Comparison of ENCODE assay signal across 8 cellular contexts in genomic region chr7:100081535-100082102, GRCh38. TPM values are rescaled to one million over a fixed set of nuclear protein-coding genes. Genes with fewer than 3 reads are reported as not detected.
DNase-seq lines count a peak whose midpoint lies in the region; ATAC-seq and TF ChIP-seq lines count a peak whose summit lies in the region.

Gene ZNF3, minus strand, starts transcription at chr7:100081723. Its CDS starts 4,366 bp downstream, at chr7:100077357.

- H3K36me3 ChIP-seq in PC-3 (ENCODE audit: low read depth, low read length), result peaks cover 21% of the 10 kb centered on the region
- H3K36me3 ChIP-seq in mucosa of descending colon (ENCODE audit: low read depth), result no peaks in the 10 kb centered on the region

- H3F3A ChIP-seq in PC-3 (ENCODE audit: low read length, unreplicated experiment), result no peaks in the 10 kb centered on the region

- H3K4me3 ChIP-seq in Jurkat, Clone E6-1 (ENCODE audit: low read length), result peak within 1 kb of the TSS; percentile 99
- peak within 1 kb of the TSS; percentile 100 for H3K4me3 ChIP-seq in PC-3 (ENCODE audit: low read length)
- peak within 1 kb of the TSS; percentile 73 for H3K4me3 ChIP-seq in mucosa of descending colon

- peak within 1 kb of the TSS; percentile 84 for H3K4me2 ChIP-seq in PC-3 (ENCODE audit: low read length)

- H3K4me1 ChIP-seq in PC-3 (ENCODE audit: insufficient read depth, low read length), result peaks cover 13% of the 10 kb centered on the region
- peaks cover 52% of the 10 kb centered on the region for H3K4me1 ChIP-seq in mucosa of descending colon (ENCODE audit: low read depth)

- H3K27ac ChIP-seq in PC-3 (ENCODE audit: low read length) (peak within 1 kb of the TSS; percentile 53), epithelial cell of prostate (peak within 1 kb of the TSS; percentile 59)

- H3K9me3 ChIP-seq in PC-3 (ENCODE audit: low read length), result no peaks in the 10 kb centered on the region
- H3K9me3 ChIP-seq in mucosa of descending colon, result no peaks in the 10 kb centered on the region

- H3K9ac ChIP-seq in PC-3 (ENCODE audit: low read length), result peak within 1 kb of the TSS; percentile 95

- H3K27me3 ChIP-seq in PC-3 (ENCODE audit: low read length), result no peaks in the 10 kb centered on the region

- intact Hi-C loops in PC-3 (cut with micrococcal nuclease), result loop anchor here (1.0 to 5.0 kb wide), 3 partner anchors 46 to 674 kb away; partner anchors contain the start of genes BUD31, MBLAC1 and PDAP1
- intact Hi-C loops in mucosa of descending colon (cut with DNase I, micrococcal nuclease), result no loop called here

- ATAC-seq in GM21619 (IDR thresholded peaks at IDR 0.05; ENCODE audit: unreplicated experiment) (peak; percentile 69), PC-3 (peak; percentile 80), mucosa of descending colon (peak; percentile 87)

- CTCF ChIA-PET in PC-3 (lab: Charles Lee), result no interaction called here

- H4K20me1 ChIP-seq in PC-3 (ENCODE audit: low read length), result 0 out of 2 replicates have a peak, but pooled peaks cover 6% of the 10 kb centered on the region

- H3K79me2 ChIP-seq in PC-3 (ENCODE audit: low read length), result peaks cover 47% of the 10 kb centered on the region

- peak within 1 kb of the TSS; percentile 61 for H2AFZ ChIP-seq in PC-3 (ENCODE audit: low read length)

- TF ChIP-seq CTCF in PC-3 (conservative IDR thresholded peaks at IDR 0.05; ENCODE audit: low read depth, low read length) (peak; percentile 89), mucosa of descending colon (IDR thresholded peaks at IDR 0.05) (peak; percentile 90)

- DNase-seq in DMS53 treated with DMSO at 0.1 percent for 48 hours (lab: John Stamatoyannopoulos, UW; ENCODE audit: unreplicated experiment) (peak; percentile 98), PC-3 (peak; percentile 98), activated T-cell treated with anti-CD3 and anti-CD28 coated beads for 48 hours (ENCODE audit: low read depth) (peak; percentile 99), epithelial cell of prostate (ENCODE audit: low read depth, low spot score) (peak; percentile 92), mucosa of descending colon (peak; percentile 98 to 99 (median 98))
- peak; percentile 98 for DNase-seq in Jurkat, Clone E6-1 (ENCODE audit: low read depth, low spot score)
- DNase-seq in stimulated activated CD8-positive, alpha-beta memory T cell treated with anti-CD3 and anti-CD28 coated beads, Interleukin-4, amount 100 ng/mL, for 24 hours (ENCODE audit: low read depth), result peak; percentile 95

- POLR2A ChIA-PET in PC-3 (lab: Charles Lee; ENCODE audit: unreplicated experiment), result interaction anchor here (1.1 kb wide), 2 partner anchors 18 to 20 kb away, joined by 9 to 30 read pairs; partner anchors contain the start of genes AP4M1 and MCM7

- BruUV-seq in PC-3 (replicated peaks; lab: Mats Ljungman, UMichigan), result no TSS peak

- H3K9me2 ChIP-seq in PC-3 (replicated peaks; ENCODE audit: low read length), result no peaks in the 10 kb centered on the region

RNA-seq across cellular contexts. Expression of gene ZNF3, which starts in this region (rescaled TPM):
- polyA plus RNA-seq in Jurkat, Clone E6-1 (2012; ENCODE audit: insufficient read depth, insufficient read length), result 27.7 TPM
- 16.5 and 18.0 TPM in 2 replicates for total RNA-seq in PC-3 (2014; rRNA removed)
- 10 to 100 TPM; 32.6 to 46.1 (median 35.8) TPM for total RNA-seq in mucosa of descending colon

Comparison
In these comparisons a context has a peak if more than half of its experiments do, and no peak if none do; other contexts are left out.
1. Peak in every context shown above with its lines: DNase-seq, ATAC-seq, H3K4me3 ChIP-seq and H3K27ac ChIP-seq.